ENCODE assay signal across 8 cellular contexts in genomic region chr9:70600479-70600878, GRCh38.
DNase-seq lines count a peak whose midpoint lies in the region; ATAC-seq and TF ChIP-seq lines count a peak whose summit lies in the region.

No MANE protein-coding gene starts in this region.

- no peaks in the 10 kb centered on the region for H3K36me3 Mint-ChIP-seq in MCF 10A (ENCODE audit: insufficient read depth, unreplicated experiment)

- intact Hi-C loops in MCF 10A (cut with micrococcal nuclease) = loop anchor here (10.0 kb wide), 3 partner anchors 346 to 1176 kb away; partner anchors contain the start of gene SMC5

- no peaks in the 10 kb centered on the region for H3K9me3 Mint-ChIP-seq in MCF 10A (ENCODE audit: unreplicated experiment)

- H3K4me1 Mint-ChIP-seq in MCF 10A (ENCODE audit: insufficient read depth, unreplicated experiment) = peaks cover 12% of the 10 kb centered on the region

- POLR2A ChIA-PET in MCF 10A (lab: Yijun Ruan, JAX) = interaction anchor here (0.6 to 7.3 kb wide), 7 partner anchors 12 to 260 kb away, joined by 3 to 186 read pairs (median 4); partner anchors contain the start of gene KLF9

- TF ChIP-seq CTCF in MCF 10A (IDR thresholded peaks at IDR 0.05; ENCODE audit: unreplicated experiment) = no peak

- no peak overlapping the region for H3K4me3 Mint-ChIP-seq in MCF 10A (ENCODE audit: unreplicated experiment)

- ATAC-seq in HG02642 (IDR thresholded peaks at IDR 0.05; ENCODE audit: poor library complexity, unreplicated experiment) (no peak), esophagus mucosa (no peak)

- H3K27me3 Mint-ChIP-seq in MCF 10A (ENCODE audit: insufficient read depth, unreplicated experiment) = no peaks in the 10 kb centered on the region

- H3K27ac Mint-ChIP-seq in MCF 10A (ENCODE audit: low read depth, unreplicated experiment) = no peak overlapping the region

- CTCF ChIA-PET in MCF 10A (lab: Yijun Ruan, JAX) = interaction anchor here (0.5 to 5.7 kb wide), 14 partner anchors 10 to 487 kb away, joined by 3 to 129 read pairs (median 4); no protein-coding TSS in a partner anchor

- no TSS peak for BruUV-seq in MCF 10A (replicated peaks; lab: Mats Ljungman, UMichigan)

- DNase-seq in HT1080 (ENCODE audit: low read depth) = peak; percentile 40
- DNase-seq in MCF 10A (ENCODE audit: unreplicated experiment) = peak; percentile 18
- DNase-seq in iris pigment epithelial cell (ENCODE audit: low read depth) = peak; percentile 84
- peak; percentile 56 for DNase-seq in smooth muscle cell of the brain vasculature (ENCODE audit: low read depth, low spot score)
- no peak for DNase-seq in SKM-1 (lab: John Stamatoyannopoulos, UW; ENCODE audit: unreplicated experiment)
- DNase-seq in central memory CD4-positive, alpha-beta T cell = no peak

Comparison
In these comparisons a context has a peak if more than half of its experiments do, and no peak if none do; other contexts are left out.
1. DNase-seq: peak in HT1080 (single experiment), MCF 10A (single experiment), iris pigment epithelial cell (single experiment) and smooth muscle cell of the brain vasculature (single experiment); none in SKM-1 (single experiment) and central memory CD4-positive, alpha-beta T cell (single experiment).